ENCODE assay signal across 8 cellular contexts in genomic region chr6:170459451-170459850, GRCh38.
DNase-seq lines count a peak whose midpoint lies in the region; ATAC-seq and TF ChIP-seq lines count a peak whose summit lies in the region.

No MANE protein-coding gene starts in this region.

- ATAC-seq in CD8-positive, alpha-beta T cell, result peak; percentile 19
- ATAC-seq in GM19372 (IDR thresholded peaks at IDR 0.05; ENCODE audit: low read depth, unreplicated experiment) (peak; percentile 83), HG03558 (IDR thresholded peaks at IDR 0.05; ENCODE audit: extremely low read depth, unreplicated experiment) (peak; percentile 49), natural killer cell (peak; percentile 54 to 62 (median 60)), HG03521 (IDR thresholded peaks at IDR 0.05; ENCODE audit: unreplicated experiment) (no peak)
- peak; percentile 74 to 75 for ATAC-seq in activated naive CD4-positive, alpha-beta T cell treated with anti-CD3 and anti-CD28 coated beads, Interleukin-2, amount 50 U/mL, for 72 hours

- H3K27ac Mint-ChIP-seq in CD8-positive, alpha-beta T cell, result no peak overlapping the region
- H3K27ac Mint-ChIP-seq in activated naive CD4-positive, alpha-beta T cell treated with anti-CD3 and anti-CD28 coated beads, Interleukin-2, amount 50 U/mL, for 72 hours, result no peak overlapping the region
- peak overlapping the region; percentile 96 for H3K27ac Mint-ChIP-seq in natural killer cell

- no peaks in the 10 kb centered on the region for H3K9me3 Mint-ChIP-seq in CD8-positive, alpha-beta T cell
- no peaks in the 10 kb centered on the region for H3K9me3 Mint-ChIP-seq in activated naive CD4-positive, alpha-beta T cell treated with anti-CD3 and anti-CD28 coated beads, Interleukin-2, amount 50 U/mL, for 72 hours
- H3K9me3 Mint-ChIP-seq in natural killer cell, result no peaks in the 10 kb centered on the region

- POLR2A ChIA-PET in CD8-positive, alpha-beta T cell (lab: Charles Lee), result no interaction called here

- peak in 2 of 7 experiments; percentile 33 to 55 for DNase-seq in CD8-positive, alpha-beta T cell
- DNase-seq in activated naive CD4-positive, alpha-beta T cell treated with anti-CD3 and anti-CD28 coated beads, Interleukin-2, amount 50 U/mL, for 72 hours (ENCODE audit: low spot score in 2 of 2), result peak in 1 of 2 donors; percentile 20
- peak; percentile 71 for DNase-seq in natural killer cell
- no peak for DNase-seq in HT-29 (ENCODE audit: low spot score)
- DNase-seq in NCI-H526 treated with DMSO at 0.1 percent for 48 hours (lab: John Stamatoyannopoulos, UW), result no peak

- H3K4me1 ChIP-seq in CD8-positive, alpha-beta T cell (ENCODE audit: insufficient read depth, low read length), result peaks cover 41% of the 10 kb centered on the region

- H3K27me3 ChIP-seq in CD8-positive, alpha-beta T cell (ENCODE audit: insufficient read depth, low read length), result no peaks in the 10 kb centered on the region

- H3K4me3 Mint-ChIP-seq in CD8-positive, alpha-beta T cell, result peak overlapping the region; percentile 58
- H3K4me3 Mint-ChIP-seq in natural killer cell, result peak overlapping the region; percentile 79

- no peak overlapping the region for H3K4me3 ChIP-seq in CD8-positive, alpha-beta T cell (ENCODE audit: low read depth, low read length)

- no peak for TF ChIP-seq CTCF in CD8-positive, alpha-beta T cell (IDR thresholded peaks at IDR 0.05)
- no peak for TF ChIP-seq CTCF in natural killer cell (IDR thresholded peaks at IDR 0.05)

- intact Hi-C loops in CD8-positive, alpha-beta T cell (cut with DNase I, micrococcal nuclease), result no loop called here
- intact Hi-C loops in natural killer cell (cut with micrococcal nuclease), result no loop called here

- CTCF ChIA-PET in CD8-positive, alpha-beta T cell (lab: Charles Lee), result no interaction called here

- H3K9me3 ChIP-seq in CD8-positive, alpha-beta T cell (ENCODE audit: low read length), result no peaks in the 10 kb centered on the region

- H3K27me3 Mint-ChIP-seq in CD8-positive, alpha-beta T cell (ENCODE audit: low read depth), result peaks cover 7% of the 10 kb centered on the region
- H3K27me3 Mint-ChIP-seq in natural killer cell (ENCODE audit: low read depth in 2 of 2), result no peaks in the 10 kb centered on the region

- H3K36me3 Mint-ChIP-seq in CD8-positive, alpha-beta T cell, result no peaks in the 10 kb centered on the region
- no peaks in the 10 kb centered on the region for H3K36me3 Mint-ChIP-seq in activated naive CD4-positive, alpha-beta T cell treated with anti-CD3 and anti-CD28 coated beads, Interleukin-2, amount 50 U/mL, for 72 hours
- H3K36me3 Mint-ChIP-seq in natural killer cell, result no peaks in the 10 kb centered on the region

- no peak overlapping the region for H3K27ac ChIP-seq in CD8-positive, alpha-beta T cell (ENCODE audit: low read depth, low read length)

- peaks cover 25% of the 10 kb centered on the region for H3K4me1 Mint-ChIP-seq in CD8-positive, alpha-beta T cell (ENCODE audit: low read depth)
- H3K4me1 Mint-ChIP-seq in natural killer cell, result peaks cover 56 to 70% of the 10 kb centered on the region in 2 donors

- H3K36me3 ChIP-seq in CD8-positive, alpha-beta T cell (ENCODE audit: insufficient read depth, low read length), result no peaks in the 10 kb centered on the region

Comparison
In these comparisons a context has a peak if more than half of its experiments do, and no peak if none do; other contexts are left out.
1. H3K27ac Mint-ChIP-seq: peak in natural killer cell (2 of 2); none in CD8-positive, alpha-beta T cell (single experiment) and activated naive CD4-positive, alpha-beta T cell treated with anti-CD3 and anti-CD28 coated beads, Interleukin-2, amount 50 U/mL, for 72 hours (0 of 2).